Comparison of ENCODE assay signal across 8 cellular contexts in the genomic region with DNA sequence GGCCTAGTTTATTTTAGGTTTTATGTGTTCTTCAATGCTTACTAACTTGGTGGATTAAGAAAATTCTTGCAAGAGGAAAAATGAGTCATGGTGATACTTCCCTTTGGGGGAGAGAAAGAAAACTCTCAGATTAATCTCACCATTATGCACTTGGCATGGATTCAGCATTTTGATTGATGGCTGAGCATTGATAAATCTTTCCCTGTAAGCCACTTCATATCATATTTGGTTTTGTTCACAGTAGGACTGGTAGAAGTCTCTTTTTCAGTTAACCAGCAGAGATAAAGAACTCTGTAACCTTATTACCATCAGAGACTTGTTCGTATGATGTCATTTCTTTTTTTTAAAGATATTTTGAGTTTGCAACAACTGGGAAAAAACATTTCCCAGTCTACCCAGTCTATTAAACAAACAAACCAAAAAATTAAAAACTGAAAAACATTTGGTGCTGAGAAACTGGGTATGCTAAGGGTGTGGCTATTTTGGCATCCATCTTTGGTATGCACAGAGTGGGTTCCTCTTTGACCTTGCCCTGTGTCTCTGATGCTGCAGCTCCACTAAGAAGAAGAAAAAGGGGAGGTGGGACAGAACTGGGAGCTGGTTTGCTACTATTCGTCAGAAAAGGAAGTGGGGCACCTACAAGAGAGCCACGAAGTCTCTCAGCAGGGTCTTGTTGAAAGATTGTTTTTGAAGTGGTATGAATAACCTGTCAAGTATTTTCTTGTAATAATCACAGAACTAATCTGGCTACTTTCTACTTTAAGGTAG. TPM values are rescaled to one million over a fixed set of nuclear protein-coding genes. Genes with fewer than 3 reads are reported as not detected.
A peak's percentile ranks its signal among the peaks of the same experiment; 100 is the strongest.
DNase-seq lines count a peak whose midpoint lies in the region; ATAC-seq, FAIRE-seq and TF ChIP-seq lines count a peak whose summit lies in the region.

No MANE protein-coding gene starts in this region.

- TF ChIP-seq EP300 in HepG2 (IDR thresholded peaks at IDR 0.05; ENCODE audit: low read depth in 2 of 2, low read length in 2 of 2), result no peak
- TF ChIP-seq EP300 in HepG2 (CRISPR knock-in tag; IDR thresholded peaks at IDR 0.05; ENCODE audit: borderline replicate concordance), result no peak

- H3K27ac ChIP-seq in ACC112 (ENCODE audit: low read depth, low read length), result peak overlapping the region; percentile 90
- peak overlapping the region; percentile 81 for H3K27ac ChIP-seq in astrocyte (ENCODE audit: low read depth, low read length)
- no peak overlapping the region for H3K27ac ChIP-seq in HepG2 (ENCODE audit: extremely low read length, insufficient read depth, low read length)
- peak overlapping the region in 1 of 2 donors; percentile 26 for H3K27ac ChIP-seq in small intestine (ENCODE audit: low read depth in 1 of 2, low read length in 1 of 2)
- no peak overlapping the region for H3K27ac ChIP-seq in OCI-LY7 (ENCODE audit: low read depth, low read length, poor library complexity, severe bottlenecking)

- H3K4me2 ChIP-seq in astrocyte (ENCODE audit: low read length) (peak overlapping the region; percentile 79), HepG2 (ENCODE audit: low read depth, low read length) (no peak overlapping the region), OCI-LY7 (ENCODE audit: low read length) (no peak overlapping the region)

- no peak for ATAC-seq in HepG2
- no peak for ATAC-seq in GM18907 (IDR thresholded peaks at IDR 0.05; ENCODE audit: unreplicated experiment)

- TF ChIP-seq RAD21 in HepG2 (CRISPR knock-in tag; IDR thresholded peaks at IDR 0.05), result no peak

- H3K4me1 Mint-ChIP-seq in astrocyte (ENCODE audit: low read depth, unreplicated experiment), result peaks cover 43% of the 10 kb centered on the region

- H3K4me3 ChIP-seq in ACC112 (ENCODE audit: low read depth, low read length), result peak overlapping the region; percentile 59
- H3K4me3 ChIP-seq in astrocyte (ENCODE audit: insufficient read depth, low read depth, low read length), result peak overlapping the region; percentile 38
- H3K4me3 ChIP-seq in HepG2 (replicated peaks in 1 of 3; ENCODE audit: insufficient read depth in 1 of 3, low read depth in 2 of 3, low read length in 3 of 3), result no peak overlapping the region
- no peak overlapping the region for H3K4me3 ChIP-seq in small intestine (ENCODE audit: low read depth in 1 of 2, low read length in 2 of 2)
- no peak overlapping the region for H3K4me3 ChIP-seq in OCI-LY7 (ENCODE audit: low read depth, low read length, poor library complexity, severe bottlenecking)

- H3K4me1 ChIP-seq in ACC112 (ENCODE audit: control insufficient read depth, insufficient read depth, low read length, unreplicated experiment), result peaks cover 65% of the 10 kb centered on the region
- H3K4me1 ChIP-seq in astrocyte (ENCODE audit: insufficient read depth, low read length), result peaks cover 47% of the 10 kb centered on the region
- peaks cover 39% of the 10 kb centered on the region for H3K4me1 ChIP-seq in HepG2 (ENCODE audit: insufficient read depth, low read length)
- H3K4me1 ChIP-seq in small intestine (ENCODE audit: control insufficient read depth in 2 of 2, insufficient read depth in 1 of 2, low read depth in 1 of 2, low read length in 1 of 2), result peaks cover 4 to 39% of the 10 kb centered on the region in 2 donors
- H3K4me1 ChIP-seq in OCI-LY7 (ENCODE audit: insufficient read depth, low read length, poor library complexity, severe bottlenecking), result peaks cover 21% of the 10 kb centered on the region

- no TSS peak for BruUV-seq in HepG2 (replicated peaks; lab: Mats Ljungman, UMichigan)
- no TSS peak for BruUV-seq in OCI-LY7 (replicated peaks; lab: Mats Ljungman, UMichigan)

- no peaks in the 10 kb centered on the region for H3K27me3 ChIP-seq in ACC112 (ENCODE audit: insufficient read depth, low read length)
- H3K27me3 ChIP-seq in astrocyte (ENCODE audit: insufficient read depth, low read length), result no peaks in the 10 kb centered on the region
- no peaks in the 10 kb centered on the region for H3K27me3 ChIP-seq in HepG2 (ENCODE audit: control insufficient read depth in 1 of 2, insufficient read depth in 2 of 2, low read length in 2 of 2)
- H3K27me3 ChIP-seq in small intestine (ENCODE audit: control insufficient read depth in 2 of 2, insufficient read depth in 2 of 2, low read length in 2 of 2), result no peaks in the 10 kb centered on the region

- H3K36me3 ChIP-seq in ACC112 (ENCODE audit: insufficient read depth, low read length) (no peaks in the 10 kb centered on the region), astrocyte (ENCODE audit: insufficient read depth, low read length) (no peaks in the 10 kb centered on the region), HepG2 (replicated peaks in 1 of 2; ENCODE audit: control insufficient read depth in 1 of 2, insufficient read depth in 2 of 2, low read length in 2 of 2) (no peaks in the 10 kb centered on the region), small intestine (ENCODE audit: control insufficient read depth in 2 of 2, insufficient read depth in 2 of 2, low read length in 2 of 2) (no peaks in the 10 kb centered on the region), OCI-LY7 (ENCODE audit: insufficient read depth, low read length) (no peaks in the 10 kb centered on the region)

- no peaks in the 10 kb centered on the region for H3K9me3 Mint-ChIP-seq in astrocyte (ENCODE audit: unreplicated experiment)

- FAIRE-seq in astrocyte (lab: Jason Lieb, UNC) (peak; percentile 20), HepG2 (lab: Jason Lieb, UNC) (no peak), small intestine (lab: Jason Lieb, UNC) (no peak)

- no peak for TF ChIP-seq POLR2A in HepG2 (IDR thresholded peaks at IDR 0.05; ENCODE audit: insufficient read depth in 1 of 2, low read depth in 2 of 2, low read length in 2 of 2)

- no peaks in the 10 kb centered on the region for H3K27me3 Mint-ChIP-seq in astrocyte (ENCODE audit: low read depth, unreplicated experiment)

- in situ Hi-C loops in HepG2 (cut with HindIII; ENCODE audit: extremely low pct_ligation_motif_present, low pct_unique_long_range_greater_than_20kb), result no loop called here

- peaks cover 4% of the 10 kb centered on the region for H3K36me3 Mint-ChIP-seq in astrocyte (ENCODE audit: low read depth, unreplicated experiment)

- CTCF ChIA-PET in HepG2 (lab: Yijun Ruan, JAX; ENCODE audit: low intra/inter-chr PET ratio, low total read pairs), result no interaction called here
- CTCF ChIA-PET in OCI-LY7 (lab: Charles Lee; ENCODE audit: unreplicated experiment), result no interaction called here

- 92% methylated on average over 3 of the region's 3 CpGs for WGBS in HepG2 (ENCODE audit: low lambda C conversion rate)
- 56 to 75% (median 63%) methylated on average over 3 of the region's 3 CpGs for WGBS in small intestine, 3 donors

- H3K9ac ChIP-seq in astrocyte (ENCODE audit: low read length) (peak overlapping the region; percentile 61), HepG2 (ENCODE audit: insufficient read depth, low read depth, low read length) (no peak overlapping the region)

- H3K4me3 Mint-ChIP-seq in astrocyte (ENCODE audit: unreplicated experiment), result peak overlapping the region; percentile 18

- H3K9me3 ChIP-seq in astrocyte (ENCODE audit: insufficient read depth, low read depth, low read length) (no peaks in the 10 kb centered on the region), HepG2 (ENCODE audit: low read length) (no peaks in the 10 kb centered on the region), small intestine (ENCODE audit: control insufficient read depth, low read depth) (no peaks in the 10 kb centered on the region), OCI-LY7 (ENCODE audit: low read length) (no peaks in the 10 kb centered on the region)

- H2AFZ ChIP-seq in ACC112 (ENCODE audit: low read length, unreplicated experiment), result no peak overlapping the region
- H2AFZ ChIP-seq in astrocyte (ENCODE audit: low read depth, low read length), result no peak overlapping the region
- H2AFZ ChIP-seq in HepG2 (ENCODE audit: low read length), result no peak overlapping the region
- H2AFZ ChIP-seq in OCI-LY7 (ENCODE audit: low read length), result no peak overlapping the region

- peaks cover 77% of the 10 kb centered on the region for H4K20me1 ChIP-seq in astrocyte (ENCODE audit: insufficient read depth, low read length)
- no peaks in the 10 kb centered on the region; the same call in 1 of the 2 replicates for H4K20me1 ChIP-seq in HepG2 (ENCODE audit: insufficient read depth, low read length)
- no peaks in the 10 kb centered on the region for H4K20me1 ChIP-seq in OCI-LY7 (ENCODE audit: insufficient read depth, low read length)

- peak; percentile 8 to 34 for DNase-seq in Kasumi-1 (lab: John Stamatoyannopoulos, UW)
- peak; percentile 80 for DNase-seq in astrocyte (ENCODE audit: low read depth)
- DNase-seq in HepG2 (ENCODE audit: low spot score), result no peak
- no peak for DNase-seq in small intestine
- no peak for DNase-seq in hippocampal formation (lab: John Stamatoyannopoulos, UW)
- DNase-seq in OCI-LY7 (ENCODE audit: low spot score), result no peak

- POLR2A ChIA-PET in HepG2 (lab: Yijun Ruan, JAX), result interaction anchor here (1.2 kb wide), 1 partner anchor 17 kb away, joined by 3 read pairs; the partner anchor contains the start of gene TMOD3
- POLR2A ChIA-PET in OCI-LY7 (lab: Charles Lee), result interaction anchor here (1.0 to 2.0 kb wide), 4 partner anchors 8 to 237 kb away, joined by 3 to 4 read pairs (median 3); no protein-coding TSS in a partner anchor

- intact Hi-C loops in HepG2 (cut with micrococcal nuclease; ENCODE audit: unreplicated experiment), result no loop called here
- intact Hi-C loops in OCI-LY7 (cut with micrococcal nuclease; ENCODE audit: unreplicated experiment), result no loop called here

- no peaks in the 10 kb centered on the region for H3K9me2 ChIP-seq in OCI-LY7 (ENCODE audit: insufficient read depth, low read length)

- TF ChIP-seq CTCF in astrocyte (IDR thresholded peaks at IDR 0.05; ENCODE audit: insufficient read depth, low read depth, low read length), result no peak
- TF ChIP-seq CTCF in HepG2 (CRISPR knock-in tag; IDR thresholded peaks at IDR 0.05), result no peak
- TF ChIP-seq CTCF in OCI-LY7 (conservative IDR thresholded peaks at IDR 0.05; ENCODE audit: low read length), result no peak

- peak overlapping the region; percentile 78 for H3K27ac Mint-ChIP-seq in astrocyte (ENCODE audit: unreplicated experiment)

- peaks cover 91% of the 10 kb centered on the region for H3K79me2 ChIP-seq in ACC112 (ENCODE audit: control insufficient read depth, insufficient read depth, low read length, unreplicated experiment)
- peaks cover 93% of the 10 kb centered on the region for H3K79me2 ChIP-seq in astrocyte (ENCODE audit: insufficient read depth, low read length)
- peaks cover 82% of the 10 kb centered on the region for H3K79me2 ChIP-seq in HepG2 (ENCODE audit: insufficient read depth, low read length)
- H3K79me2 ChIP-seq in OCI-LY7 (ENCODE audit: insufficient read depth, low read depth, low read length), result peaks cover 58% of the 10 kb centered on the region

RNA-seq across cellular contexts. Expression of gene TMOD3, which starts 17.2 kb away (rescaled TPM):
- total RNA-seq in astrocyte (65.2 TPM in 2 replicates), HepG2 (2016; rRNA removed; fragmentation: Illumina TruSeq; extraction: Trizol) (23.2 and 33.7 TPM in 2 replicates), OCI-LY7 (2022) (30.5 and 31.5 TPM in 2 replicates)
- total RNA-seq in HepG2 (2016; cell fraction: cytosol; rRNA removed; fragmentation: Illumina TruSeq; extraction: Trizol; ENCODE audit: low read depth), result 9.8 and 10.8 TPM in 2 replicates
- total RNA-seq in HepG2 (2016; cell fraction: insoluble cytoplasmic fraction; rRNA removed; fragmentation: Illumina TruSeq; extraction: Trizol), result 19.6 and 30.3 TPM in 2 replicates
- 7.2 and 9.7 TPM in 2 replicates for total RNA-seq in HepG2 (2016; cell fraction: membrane; rRNA removed; fragmentation: Illumina TruSeq; extraction: Trizol)
- 13.6 and 14.7 TPM in 2 replicates for total RNA-seq in HepG2 (2016; cell fraction: nucleus; rRNA removed; fragmentation: Illumina TruSeq; extraction: Trizol)
- polyA plus RNA-seq in HepG2 (2011; rRNA removed) (5.0 and 5.1 TPM in 2 replicates), small intestine (10 to 100 TPM; 13.2 to 19.2 (median 14.8) TPM)
- 2.2 and 4.2 TPM in 2 replicates for polyA plus RNA-seq in HepG2 (2011; cell fraction: cytosol; rRNA removed)
- polyA plus RNA-seq in HepG2 (2011; cell fraction: nucleus; rRNA removed), result 1.7 and 2.5 TPM in 2 replicates
- polyA plus RNA-seq in HepG2 (2012), result 7.1 and 8.4 TPM in 2 replicates
- polyA plus RNA-seq in HepG2 (2016; cell fraction: cytosol; fragmentation: Illumina TruSeq; extraction: Trizol; ENCODE audit: low read depth), result 0.60 and 0.76 TPM in 2 replicates
- 23.4 and 23.6 TPM in 2 replicates for polyA plus RNA-seq in HepG2 (2016; cell fraction: insoluble cytoplasmic fraction; fragmentation: Illumina TruSeq; extraction: Trizol; ENCODE audit: low read depth)
- 2.7 and 2.8 TPM in 2 replicates for polyA plus RNA-seq in HepG2 (2016; cell fraction: membrane; fragmentation: Illumina TruSeq; extraction: Trizol; ENCODE audit: low read depth)
- polyA plus RNA-seq in HepG2 (2016; cell fraction: nucleus; fragmentation: Illumina TruSeq; extraction: Trizol; ENCODE audit: insufficient read depth, low read depth), result 8.8 and 9.6 TPM in 2 replicates
- 5.3 and 23.0 TPM in 2 replicates for polyA minus RNA-seq in HepG2 (2011; rRNA and poly(A)+ RNA removed; ENCODE audit: low replicate concordance)
- polyA minus RNA-seq in HepG2 (2011; cell fraction: cytosol; rRNA and poly(A)+ RNA removed), result 7.6 and 9.3 TPM in 2 replicates
- polyA minus RNA-seq in HepG2 (2011; cell fraction: nucleus; rRNA and poly(A)+ RNA removed), result 14.5 and 15.8 TPM in 2 replicates
- total RNA-seq in OCI-LY7 (2014; rRNA removed; shearing (Covaris generic)), result 17.4 and 31.5 TPM in 2 replicates

Comparison
In these comparisons a context has a peak if more than half of its experiments do, and no peak if none do; other contexts are left out.
1. H3K27ac ChIP-seq: peak in ACC112 (single experiment) and astrocyte (single experiment); none in HepG2 (single experiment) and OCI-LY7 (single experiment).
2. H3K4me3 ChIP-seq: peak in ACC112 (single experiment) and astrocyte (single experiment); none in HepG2 (0 of 3), small intestine (0 of 2) and OCI-LY7 (single experiment).
3. DNase-seq: peak in Kasumi-1 (2 of 2) and astrocyte (single experiment); none in HepG2 (single experiment), small intestine (single experiment), hippocampal formation (0 of 2) and OCI-LY7 (single experiment).